In genomic region chr14:101705733-101706508, GRCh38 we compare ENCODE assay signal across 8 cellular contexts. TPM values are rescaled to one million over a fixed set of nuclear protein-coding genes. Genes with fewer than 3 reads are reported as not detected.
DNase-seq lines count a peak whose midpoint lies in the region; ATAC-seq and TF ChIP-seq lines count a peak whose summit lies in the region.

No MANE protein-coding gene starts in this region.

- ATAC-seq in GM21423 (IDR thresholded peaks at IDR 0.05; ENCODE audit: unreplicated experiment) (peak; percentile 58), HG03442 (IDR thresholded peaks at IDR 0.05; ENCODE audit: unreplicated experiment) (no peak)

- peak overlapping the region; percentile 41 to 64 for H3K27ac ChIP-seq in coronary artery

- peak; percentile 67 for DNase-seq in activated CD4-positive, CD25-positive, alpha-beta regulatory T cell treated with anti-CD3 and anti-CD28 coated beads, Interleukin-2, amount 50 U/mL, for 72 hours
- DNase-seq in coronary artery (ENCODE audit: low spot score) (no peak), mesenteric fat pad (ENCODE audit: low spot score) (peak; percentile 92), NCI-H510A treated with DMSO at 0.1 percent for 48 hours (lab: John Stamatoyannopoulos, UW) (no peak), NCI-H1694 (lab: John Stamatoyannopoulos, UW) (no peak)
- peak; percentile 51 for DNase-seq in stimulated activated naive CD4-positive, alpha-beta T cell treated with Interleukin-2 at 50 U/mL for 16 hours (lab: John Stamatoyannopoulos, UW)

- peak overlapping the region; percentile 64 for H3K4me3 ChIP-seq in coronary artery

- TF ChIP-seq CTCF in coronary artery (IDR thresholded peaks at IDR 0.05), result no peak

RNA-seq across cellular contexts. Expression of gene PPP2R5C, which starts 55.6 kb away (rescaled TPM):
- total RNA-seq in mesenteric fat pad, result 124 TPM

Comparison
In these comparisons a context has a peak if more than half of its experiments do, and no peak if none do; other contexts are left out.
1. DNase-seq: peak in activated CD4-positive, CD25-positive, alpha-beta regulatory T cell treated with anti-CD3 and anti-CD28 coated beads, Interleukin-2, amount 50 U/mL, for 72 hours (single experiment), mesenteric fat pad (single experiment) and stimulated activated naive CD4-positive, alpha-beta T cell treated with Interleukin-2 at 50 U/mL for 16 hours (single experiment); none in coronary artery (single experiment), NCI-H510A treated with DMSO at 0.1 percent for 48 hours (single experiment) and NCI-H1694 (single experiment).